20 cellular contexts compared by ENCODE assay signal in the genomic region with DNA sequence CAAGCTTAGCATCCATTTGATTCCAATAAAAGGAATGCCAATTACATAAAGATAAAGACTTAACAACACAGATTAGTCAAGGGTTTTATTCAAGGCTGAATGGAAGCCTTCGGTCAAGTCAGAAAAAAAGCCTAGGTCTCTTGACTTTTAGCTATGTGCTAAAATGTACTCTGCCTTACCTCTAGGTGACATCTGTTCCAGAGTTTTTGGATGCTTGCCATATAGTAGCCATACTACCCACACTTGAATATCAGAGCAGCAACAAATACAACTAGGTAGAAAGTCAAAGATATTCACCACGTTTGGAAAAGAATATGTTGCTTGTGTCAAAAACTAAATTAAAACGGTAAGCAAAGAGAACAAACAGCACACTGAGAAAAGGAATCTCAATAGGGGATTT.
DNase-seq lines count a peak whose midpoint lies in the region; TF ChIP-seq lines count a peak whose summit lies in the region.
"Had no signal": no experiment of that assay in that cellular context is flagged by ENCODE, and none has a peak within 500 bp of the region (broad histone marks: within the 10 kb centered on the region; RNA-seq: fewer than 3 reads in every experiment).

No MANE protein-coding gene starts in this region.

- no peak overlapping the region for H3K9ac ChIP-seq in trophoblast cell (ENCODE audit: low read length)
- H3K9ac ChIP-seq: GM23248 had no signal

- no CpG with 5 or more reads among the region's 3 CpGs for WGBS in trophoblast cell (ENCODE audit: extremely low coverage, insufficient coverage, insufficient read length)

- DNase-seq in DMS53 (lab: John Stamatoyannopoulos, UW) (peak; percentile 2), DMS53 treated with DMSO at 0.1 percent for 48 hours (lab: John Stamatoyannopoulos, UW; ENCODE audit: unreplicated experiment) (no peak), NCI-H1694 (lab: John Stamatoyannopoulos, UW) (peak; percentile 8), OCI-M1 (lab: John Stamatoyannopoulos, UW) (peak; percentile 80), trophoblast cell (no peak), globus pallidus (ENCODE audit: low spot score) (no peak), foreskin fibroblast (no peak)
- no peak for DNase-seq in stimulated activated CD4-positive, alpha-beta T cell treated with anti-CD3 and anti-CD28 coated beads, Interleukin-2, amount 100 ng/mL, for 48 hours
- DNase-seq: BE2C; Calu3; CD4-positive, alpha-beta T cell; GDM1; GM23248; NCI-H1417; NCI-H2029; NCI-H510A treated with DMSO at 0.1 percent for 48 hours; Peyer's patch had no signal

- H2BK5ac ChIP-seq in trophoblast cell (ENCODE audit: low read depth, low read length, poor library complexity), result no peak overlapping the region

- no peak overlapping the region for H3K14ac ChIP-seq in trophoblast cell (ENCODE audit: low read length)

- H3K4me3 ChIP-seq in trophoblast cell (ENCODE audit: low read depth, low read length) (no peak overlapping the region), foreskin fibroblast (ENCODE audit: low read depth in 1 of 2, low read length in 2 of 2) (no peak overlapping the region)
- H3K4me3 ChIP-seq: GM12878, GM23248, Peyer's patch had no signal

- H3K9me3 ChIP-seq in trophoblast cell (ENCODE audit: insufficient read depth, low read depth, low read length), result no peaks in the 10 kb centered on the region
- H3K9me3 ChIP-seq: BE2C, Peyer's patch had no signal

- no peak overlapping the region for H3K4ac ChIP-seq in trophoblast cell (ENCODE audit: low read depth, low read length)

- TF ChIP-seq CTCF in foreskin fibroblast (IDR thresholded peaks at IDR 0.05; ENCODE audit: low read depth, low read length), result no peak

- no peak overlapping the region for H4K8ac ChIP-seq in trophoblast cell (ENCODE audit: low read depth, low read length)

- H3K23ac ChIP-seq in trophoblast cell (ENCODE audit: low read length), result no peak overlapping the region

- H4K12ac ChIP-seq in trophoblast cell (ENCODE audit: low read depth, low read length), result no peak overlapping the region

- no peak overlapping the region for H2BK120ac ChIP-seq in trophoblast cell (ENCODE audit: insufficient read depth, low read length, poor library complexity)

- no peak overlapping the region for H4K91ac ChIP-seq in trophoblast cell (ENCODE audit: low read depth, low read length)

- H3K4me2 ChIP-seq in trophoblast cell (ENCODE audit: low read length), result no peak overlapping the region

- H3K4me1 ChIP-seq in trophoblast cell (ENCODE audit: control insufficient read depth in 1 of 2, insufficient read depth in 2 of 2, low read length in 2 of 2), result no peaks in the 10 kb centered on the region
- H3K4me1 ChIP-seq: BE2C, Peyer's patch had no signal

- H3K27me3 ChIP-seq in trophoblast cell (ENCODE audit: insufficient read depth, low read length), result no peaks in the 10 kb centered on the region
- H3K27me3 ChIP-seq: BE2C, Peyer's patch had no signal

- no peak overlapping the region for H2BK12ac ChIP-seq in trophoblast cell (ENCODE audit: low read length)

- no peak overlapping the region for H2AFZ ChIP-seq in trophoblast cell (ENCODE audit: insufficient read depth, low read length, poor library complexity)
- H2AFZ ChIP-seq: GM23248 had no signal

- no peaks in the 10 kb centered on the region for H3K36me3 ChIP-seq in trophoblast cell (ENCODE audit: control insufficient read depth in 1 of 2, insufficient read depth in 2 of 2, low read length in 2 of 2)
- H3K36me3 ChIP-seq: BE2C, Peyer's patch had no signal

- H3K27ac ChIP-seq in trophoblast cell (ENCODE audit: low read depth, low read length), result peak overlapping the region; percentile 53
- H3K27ac ChIP-seq: 22Rv1, GM23248, HL-60, Peyer's patch had no signal

- no peak overlapping the region for H2AK5ac ChIP-seq in trophoblast cell (ENCODE audit: low read length)

- peaks cover 2% of the 10 kb centered on the region for H3K79me1 ChIP-seq in trophoblast cell (ENCODE audit: low read length)

- no peaks in the 10 kb centered on the region for H3K79me2 ChIP-seq in trophoblast cell (ENCODE audit: control insufficient read depth, insufficient read depth, low read length, poor library complexity)

- H3K18ac ChIP-seq in trophoblast cell (ENCODE audit: low read length), result no peak overlapping the region

Comparison
In these comparisons a context has a peak if more than half of its experiments do, and no peak if none do; other contexts are left out.
1. DNase-seq: peak in DMS53 (single experiment), NCI-H1694 (single experiment) and OCI-M1 (single experiment); none in DMS53 treated with DMSO at 0.1 percent for 48 hours (single experiment), trophoblast cell (0 of 2), globus pallidus (single experiment), foreskin fibroblast (0 of 2) and stimulated activated CD4-positive, alpha-beta T cell treated with anti-CD3 and anti-CD28 coated beads, Interleukin-2, amount 100 ng/mL, for 48 hours (0 of 2).